ENCODE assay signal across 1 cellular context in the genomic region with DNA sequence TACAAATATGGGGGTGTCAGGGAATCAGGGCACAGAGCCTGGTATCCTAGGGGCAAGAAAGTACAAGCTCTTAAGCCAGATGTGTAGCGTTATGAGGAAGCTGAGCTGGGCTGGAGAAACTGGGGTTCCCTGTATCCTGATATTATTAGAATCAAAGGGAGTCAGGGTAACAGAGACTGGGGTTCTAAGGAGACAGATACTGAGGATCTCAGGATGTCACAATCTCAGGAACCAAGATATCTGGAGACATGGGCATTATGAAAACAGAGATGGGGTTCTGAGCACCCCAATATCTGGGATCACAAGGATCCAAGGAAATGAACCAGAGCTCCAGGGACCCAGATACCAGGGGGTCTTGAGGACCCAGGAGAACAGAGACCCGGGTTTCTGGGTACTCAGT.
TF ChIP-seq lines count a peak whose summit lies in the region.

No MANE protein-coding gene starts in this region.

TF ChIP-seq in liver, 16 proteins besides CTCF, POLR2A, EP300 and RAD21 (continued from another document):
- no peak for TF ChIP-seq TAF1 (conservative IDR thresholded peaks at IDR 0.05)
- no peak for TF ChIP-seq FOXA2 (IDR thresholded peaks at IDR 0.05)
- TF ChIP-seq HNF4G (IDR thresholded peaks at IDR 0.05), result no peak
- TF ChIP-seq, protein P1, sequence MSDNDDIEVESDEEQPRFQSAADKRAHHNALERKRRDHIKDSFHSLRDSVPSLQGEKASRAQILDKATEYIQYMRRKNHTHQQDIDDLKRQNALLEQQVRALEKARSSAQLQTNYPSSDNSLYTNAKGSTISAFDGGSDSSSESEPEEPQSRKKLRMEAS (IDR thresholded peaks at IDR 0.05), result no peak
